ENCODE assay signal across 14 cellular contexts in genomic region chr11:112776834-112777793, GRCh38.
A peak's percentile ranks its signal among the peaks of the same experiment; 100 is the strongest.
DNase-seq lines count a peak whose midpoint lies in the region; ATAC-seq and TF ChIP-seq lines count a peak whose summit lies in the region.
"Had no signal": no experiment of that assay in that cellular context is flagged by ENCODE, and none has a peak within 500 bp of the region (broad histone marks: within the 10 kb centered on the region; RNA-seq: fewer than 3 reads in every experiment).

No MANE protein-coding gene starts in this region.

- H3K27ac Mint-ChIP-seq in neural crest cell (ENCODE audit: unreplicated experiment), result peak overlapping the region; percentile 54
- H3K27ac Mint-ChIP-seq: activated CD4-positive, alpha-beta memory T cell treated with anti-CD3 and anti-CD28 coated beads, Interleukin-2, amount 10 ng/mL, durations not matched to agents 7 days and 5 days; H9 had no signal

- ATAC-seq in HG03280 (IDR thresholded peaks at IDR 0.05; ENCODE audit: unreplicated experiment), result no peak
- ATAC-seq: stimulated activated naive CD8-positive, alpha-beta T cell treated with anti-CD3 and anti-CD28 coated beads, Interleukin-15, Interleukin-2, amounts not matched to agents 100 U/mL and 50 U/mL, for 24 hours had no signal

- H3K27me3 Mint-ChIP-seq in neural crest cell (ENCODE audit: low read depth), result no peaks in the 10 kb centered on the region

- DNase-seq in DMS79 treated with DMSO at 0.1 percent for 48 hours (lab: John Stamatoyannopoulos, UW) (peak; percentile 76), NCI-H446 treated with DMSO at 0.1 percent for 48 hours (lab: John Stamatoyannopoulos, UW) (peak; percentile 55), fibroblast of pulmonary artery (ENCODE audit: low read depth) (peak; percentile 18), neural crest cell (ENCODE audit: low read depth, low spot score) (no peak), hepatic stellate cell (ENCODE audit: low spot score) (no peak), NCI-H1105 treated with DMSO at 0.1 percent for 48 hours (lab: John Stamatoyannopoulos, UW) (no peak), kidney glomerular epithelial cell (lab: John Stamatoyannopoulos, UW) (no peak)
- DNase-seq: activated CD4-positive, alpha-beta memory T cell treated with anti-CD3 and anti-CD28 coated beads, Interleukin-2, amount 10 ng/mL, durations not matched to agents 7 days and 5 days; amniotic stem cell; glutamatergic neuron; H9; kidney; stimulated activated naive CD8-positive, alpha-beta T cell treated with anti-CD3 and anti-CD28 coated beads, Interleukin-15, Interleukin-2, amounts not matched to agents 100 U/mL and 50 U/mL, for 24 hours had no signal

- no peaks in the 10 kb centered on the region for H3K9me3 Mint-ChIP-seq in neural crest cell
- H3K9me3 Mint-ChIP-seq: activated CD4-positive, alpha-beta memory T cell treated with anti-CD3 and anti-CD28 coated beads, Interleukin-2, amount 10 ng/mL, durations not matched to agents 7 days and 5 days; H9 had no signal

- no peaks in the 10 kb centered on the region for H3K36me3 Mint-ChIP-seq in neural crest cell (ENCODE audit: low read depth)

- no peak overlapping the region for H3K4me3 Mint-ChIP-seq in neural crest cell
- H3K4me3 Mint-ChIP-seq: activated CD4-positive, alpha-beta memory T cell treated with anti-CD3 and anti-CD28 coated beads, Interleukin-2, amount 10 ng/mL, durations not matched to agents 7 days and 5 days; H9 had no signal

- H3K4me3 ChIP-seq in fibroblast of pulmonary artery (replicated peaks; ENCODE audit: low read depth, low read length), result no peak overlapping the region

- TF ChIP-seq CTCF in fibroblast of pulmonary artery (IDR thresholded peaks at IDR 0.05; ENCODE audit: low read length, missing control alignments) (no peak), neural crest cell (conservative IDR thresholded peaks at IDR 0.05) (no peak)

- H3K4me1 Mint-ChIP-seq in neural crest cell, result peaks cover 4% of the 10 kb centered on the region
- H3K4me1 Mint-ChIP-seq: activated CD4-positive, alpha-beta memory T cell treated with anti-CD3 and anti-CD28 coated beads, Interleukin-2, amount 10 ng/mL, durations not matched to agents 7 days and 5 days had no signal

Comparison
In these comparisons a context has a peak if more than half of its experiments do, and no peak if none do; other contexts are left out.
1. DNase-seq: peak in DMS79 treated with DMSO at 0.1 percent for 48 hours (single experiment), NCI-H446 treated with DMSO at 0.1 percent for 48 hours (single experiment) and fibroblast of pulmonary artery (single experiment); none in neural crest cell (single experiment), hepatic stellate cell (single experiment), NCI-H1105 treated with DMSO at 0.1 percent for 48 hours (single experiment) and kidney glomerular epithelial cell (single experiment).